1 cellular context compared by ENCODE assay signal in the genomic region with DNA sequence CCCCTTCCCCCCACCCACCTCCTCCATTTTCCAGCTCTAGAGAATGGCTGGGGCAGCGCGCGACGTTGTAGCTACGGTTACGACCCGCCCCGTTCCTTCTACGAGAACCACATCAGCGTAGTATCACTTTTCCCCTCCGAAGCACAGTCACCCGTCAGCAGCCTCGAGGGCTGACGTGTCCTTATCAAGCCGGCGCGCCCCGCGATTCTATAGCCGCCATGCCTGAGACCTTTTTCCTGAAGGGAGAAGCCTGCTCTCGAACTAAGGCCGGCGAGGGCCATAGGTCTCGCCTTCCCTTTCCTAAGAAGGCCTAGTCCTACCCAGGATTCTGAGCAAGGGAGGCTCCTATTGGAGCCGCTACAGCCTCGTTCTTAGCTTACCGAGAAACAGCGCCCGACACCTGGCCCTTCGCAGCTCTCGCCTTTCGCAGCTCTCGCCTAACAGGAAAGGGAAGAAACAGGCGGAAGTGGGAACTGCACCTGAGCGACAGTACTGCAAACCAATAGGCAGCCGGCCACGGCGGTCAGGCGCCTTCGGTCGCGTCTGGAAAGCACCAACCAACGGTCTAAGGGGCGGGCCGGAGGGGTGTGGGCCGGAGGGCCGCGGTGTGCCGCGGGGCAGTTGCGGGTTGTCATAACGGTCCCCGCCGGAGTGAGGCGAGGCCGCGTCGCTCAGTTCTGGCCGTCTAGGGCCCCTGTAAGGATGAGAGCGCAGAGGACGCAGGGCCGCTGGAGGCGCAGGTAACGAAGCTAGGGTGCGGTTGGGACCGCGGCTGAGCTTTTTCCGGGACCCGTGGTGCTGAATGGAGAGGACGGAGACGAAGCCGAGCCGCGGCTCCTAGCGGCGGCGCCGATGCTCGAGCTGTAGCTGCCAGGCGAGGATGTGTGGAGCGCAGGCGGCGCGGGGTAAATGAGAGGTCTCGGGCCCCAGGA.
A peak's percentile ranks its signal among the peaks of the same experiment; 100 is the strongest.
TF ChIP-seq lines count a peak whose summit lies in the region.

Gene MGAT2 (plus strand): TSS at position 618 of the 932 bp plus-strand sequence. CDS start 470 bp downstream, outside the sequence.
Gene RPL36AL (minus strand): TSS at position 445 of the 932 bp plus-strand sequence. CDS start 1,522 bp downstream, outside the sequence.

TF ChIP-seq in HepG2, 621 proteins besides CTCF, POLR2A, EP300 and RAD21 (continued from another document and continues in another):
- TF ChIP-seq ZNF513 (CRISPR knock-in tag; conservative IDR thresholded peaks at IDR 0.05) (no peak), HNRNPH1 (optimal IDR thresholded peaks at IDR 0.05; ENCODE audit: low read depth, low read length) (no peak), NKX3-1 (CRISPR knock-in tag; IDR thresholded peaks at IDR 0.05) (0 out of 2 replicates have a peak, but pooled peaks have one; percentile 33), BRD4 (CRISPR knock-in tag; IDR thresholded peaks at IDR 0.05) (peak; percentile 82), ZNF557 (CRISPR knock-in tag; IDR thresholded peaks at IDR 0.05) (0 out of 2 replicates have a peak, but pooled peaks have one; percentile 70), SAP130 (CRISPR knock-in tag; IDR thresholded peaks at IDR 0.05; ENCODE audit: low read depth) (peak; percentile 84), KDM5A (IDR thresholded peaks at IDR 0.05; ENCODE audit: borderline replicate concordance, low read length) (peak; percentile 66; the same call in 1 of the 2 replicates), MXD4 (CRISPR knock-in tag; IDR thresholded peaks at IDR 0.05) (no peak; the same call in 1 of the 2 replicates), ZNF234 (CRISPR knock-in tag; conservative IDR thresholded peaks at IDR 0.05) (peak; percentile 78; the same call in 1 of the 2 replicates), ZNF430 (CRISPR knock-in tag; IDR thresholded peaks at IDR 0.05) (peak; percentile 56; the same call in 1 of the 2 replicates), ZNF383 (CRISPR knock-in tag; IDR thresholded peaks at IDR 0.05; ENCODE audit: borderline replicate concordance) (no peak), ZNF18 (CRISPR knock-in tag; IDR thresholded peaks at IDR 0.05; ENCODE audit: insufficient replicate concordance) (peak; percentile 65), SOX5 (CRISPR knock-in tag; IDR thresholded peaks at IDR 0.05; ENCODE audit: borderline replicate concordance) (peak; percentile 17; the same call in 1 of the 2 replicates), SRSF4 (IDR thresholded peaks at IDR 0.05; ENCODE audit: low read depth, low read length, poor library complexity, severe bottlenecking) (no peak), ATF1 (CRISPR knock-in tag; IDR thresholded peaks at IDR 0.05) (peak; percentile 66), MYNN (CRISPR knock-in tag; IDR thresholded peaks at IDR 0.05; ENCODE audit: low read depth) (0 out of 2 replicates have a peak, but pooled peaks have one; percentile 37), ZNF33A (CRISPR knock-in tag; IDR thresholded peaks at IDR 0.05; ENCODE audit: borderline replicate concordance) (no peak), FOXJ3 (CRISPR knock-in tag; IDR thresholded peaks at IDR 0.05; ENCODE audit: borderline replicate concordance) (no peak), ERF (CRISPR knock-in tag; IDR thresholded peaks at IDR 0.05) (peak; percentile 88), HNRNPUL1 (IDR thresholded peaks at IDR 0.05; ENCODE audit: low read depth, low read length) (no peak), FOXO1 (CRISPR knock-in tag; IDR thresholded peaks at IDR 0.05) (no peak), ZNF335 (CRISPR knock-in tag; IDR thresholded peaks at IDR 0.05) (peak; percentile 86), ZNF605 (CRISPR knock-in tag; IDR thresholded peaks at IDR 0.05) (peak; percentile 26; the same call in 1 of the 2 replicates), TEAD2 (CRISPR knock-in tag; IDR thresholded peaks at IDR 0.05) (0 out of 2 replicates have a peak, but pooled peaks have one; percentile 15), THYN1 (CRISPR knock-in tag; IDR thresholded peaks at IDR 0.05; ENCODE audit: borderline replicate concordance, low read depth) (no peak), SSRP1 (CRISPR knock-in tag; IDR thresholded peaks at IDR 0.05) (0 out of 2 replicates have a peak, but pooled peaks have one; percentile 8), MAF1 (CRISPR knock-in tag; IDR thresholded peaks at IDR 0.05; ENCODE audit: borderline replicate concordance) (no peak), CREBL2 (CRISPR knock-in tag; IDR thresholded peaks at IDR 0.05; ENCODE audit: borderline replicate concordance) (peak; percentile 66; the same call in 1 of the 2 replicates), EED (CRISPR knock-in tag; IDR thresholded peaks at IDR 0.05) (0 out of 2 replicates have a peak, but pooled peaks have one; percentile 44), SNAPC2 (CRISPR knock-in tag; IDR thresholded peaks at IDR 0.05) (peak; percentile 93), HNRNPLL (IDR thresholded peaks at IDR 0.05; ENCODE audit: low read depth, low read length, poor library complexity, severe bottlenecking) (peak; percentile 92), ZNF724P (CRISPR knock-in tag; IDR thresholded peaks at IDR 0.05; ENCODE audit: borderline replicate concordance) (0 out of 2 replicates have a peak, but pooled peaks have one; percentile 28), ZEB1 (IDR thresholded peaks at IDR 0.05; ENCODE audit: insufficient replicate concordance, low read depth) (peak; percentile 16), ZNF510 (CRISPR knock-in tag; IDR thresholded peaks at IDR 0.05; ENCODE audit: low read depth) (peak; percentile 69; the same call in 1 of the 2 replicates), REL (CRISPR knock-in tag; conservative IDR thresholded peaks at IDR 0.05) (0 out of 2 replicates have a peak, but pooled peaks have one; percentile 8), NFKBIZ (CRISPR knock-in tag; IDR thresholded peaks at IDR 0.05) (peak; percentile 32; the same call in 1 of the 2 replicates), ZNF574 (CRISPR knock-in tag; IDR thresholded peaks at IDR 0.05) (peak; percentile 59; the same call in 1 of the 2 replicates), HDAC2 (CRISPR knock-in tag; IDR thresholded peaks at IDR 0.05) (peak; percentile 15; the same call in 1 of the 2 replicates), ELF1 (CRISPR knock-in tag; IDR thresholded peaks at IDR 0.05) (peak; percentile 93), FOXM1 (CRISPR knock-in tag; IDR thresholded peaks at IDR 0.05) (0 out of 2 replicates have a peak, but pooled peaks have one; percentile 12)
- TF ChIP-seq, protein P1, sequence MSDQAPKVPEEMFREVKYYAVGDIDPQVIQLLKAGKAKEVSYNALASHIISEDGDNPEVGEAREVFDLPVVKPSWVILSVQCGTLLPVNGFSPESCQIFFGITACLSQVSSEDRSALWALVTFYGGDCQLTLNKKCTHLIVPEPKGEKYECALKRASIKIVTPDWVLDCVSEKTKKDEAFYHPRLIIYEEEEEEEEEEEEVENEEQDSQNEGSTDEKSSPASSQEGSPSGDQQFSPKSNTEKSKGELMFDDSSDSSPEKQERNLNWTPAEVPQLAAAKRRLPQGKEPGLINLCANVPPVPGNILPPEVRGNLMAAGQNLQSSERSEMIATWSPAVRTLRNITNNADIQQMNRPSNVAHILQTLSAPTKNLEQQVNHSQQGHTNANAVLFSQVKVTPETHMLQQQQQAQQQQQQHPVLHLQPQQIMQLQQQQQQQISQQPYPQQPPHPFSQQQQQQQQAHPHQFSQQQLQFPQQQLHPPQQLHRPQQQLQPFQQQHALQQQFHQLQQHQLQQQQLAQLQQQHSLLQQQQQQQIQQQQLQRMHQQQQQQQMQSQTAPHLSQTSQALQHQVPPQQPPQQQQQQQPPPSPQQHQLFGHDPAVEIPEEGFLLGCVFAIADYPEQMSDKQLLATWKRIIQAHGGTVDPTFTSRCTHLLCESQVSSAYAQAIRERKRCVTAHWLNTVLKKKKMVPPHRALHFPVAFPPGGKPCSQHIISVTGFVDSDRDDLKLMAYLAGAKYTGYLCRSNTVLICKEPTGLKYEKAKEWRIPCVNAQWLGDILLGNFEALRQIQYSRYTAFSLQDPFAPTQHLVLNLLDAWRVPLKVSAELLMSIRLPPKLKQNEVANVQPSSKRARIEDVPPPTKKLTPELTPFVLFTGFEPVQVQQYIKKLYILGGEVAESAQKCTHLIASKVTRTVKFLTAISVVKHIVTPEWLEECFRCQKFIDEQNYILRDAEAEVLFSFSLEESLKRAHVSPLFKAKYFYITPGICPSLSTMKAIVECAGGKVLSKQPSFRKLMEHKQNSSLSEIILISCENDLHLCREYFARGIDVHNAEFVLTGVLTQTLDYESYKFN (CRISPR knock-in tag; conservative IDR thresholded peaks at IDR 0.05) = peak; percentile 2; the same call in 1 of the 2 replicates
- TF ChIP-seq, protein P2, sequence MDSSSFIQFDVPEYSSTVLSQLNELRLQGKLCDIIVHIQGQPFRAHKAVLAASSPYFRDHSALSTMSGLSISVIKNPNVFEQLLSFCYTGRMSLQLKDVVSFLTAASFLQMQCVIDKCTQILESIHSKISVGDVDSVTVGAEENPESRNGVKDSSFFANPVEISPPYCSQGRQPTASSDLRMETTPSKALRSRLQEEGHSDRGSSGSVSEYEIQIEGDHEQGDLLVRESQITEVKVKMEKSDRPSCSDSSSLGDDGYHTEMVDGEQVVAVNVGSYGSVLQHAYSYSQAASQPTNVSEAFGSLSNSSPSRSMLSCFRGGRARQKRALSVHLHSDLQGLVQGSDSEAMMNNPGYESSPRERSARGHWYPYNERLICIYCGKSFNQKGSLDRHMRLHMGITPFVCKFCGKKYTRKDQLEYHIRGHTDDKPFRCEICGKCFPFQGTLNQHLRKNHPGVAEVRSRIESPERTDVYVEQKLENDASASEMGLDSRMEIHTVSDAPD (CRISPR knock-in tag; IDR thresholded peaks at IDR 0.05) = 0 out of 2 replicates have a peak, but pooled peaks have one; percentile 55
- TF ChIP-seq, protein P3, sequence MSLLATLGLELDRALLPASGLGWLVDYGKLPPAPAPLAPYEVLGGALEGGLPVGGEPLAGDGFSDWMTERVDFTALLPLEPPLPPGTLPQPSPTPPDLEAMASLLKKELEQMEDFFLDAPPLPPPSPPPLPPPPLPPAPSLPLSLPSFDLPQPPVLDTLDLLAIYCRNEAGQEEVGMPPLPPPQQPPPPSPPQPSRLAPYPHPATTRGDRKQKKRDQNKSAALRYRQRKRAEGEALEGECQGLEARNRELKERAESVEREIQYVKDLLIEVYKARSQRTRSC (CRISPR knock-in tag; IDR thresholded peaks at IDR 0.05; ENCODE audit: low read depth) = 0 out of 2 replicates have a peak, but pooled peaks have one; percentile 46
- TF ChIP-seq, protein P4, sequence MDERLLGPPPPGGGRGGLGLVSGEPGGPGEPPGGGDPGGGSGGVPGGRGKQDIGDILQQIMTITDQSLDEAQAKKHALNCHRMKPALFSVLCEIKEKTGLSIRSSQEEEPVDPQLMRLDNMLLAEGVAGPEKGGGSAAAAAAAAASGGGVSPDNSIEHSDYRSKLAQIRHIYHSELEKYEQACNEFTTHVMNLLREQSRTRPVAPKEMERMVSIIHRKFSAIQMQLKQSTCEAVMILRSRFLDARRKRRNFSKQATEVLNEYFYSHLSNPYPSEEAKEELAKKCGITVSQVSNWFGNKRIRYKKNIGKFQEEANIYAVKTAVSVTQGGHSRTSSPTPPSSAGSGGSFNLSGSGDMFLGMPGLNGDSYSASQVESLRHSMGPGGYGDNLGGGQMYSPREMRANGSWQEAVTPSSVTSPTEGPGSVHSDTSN (CRISPR knock-in tag; IDR thresholded peaks at IDR 0.05) = peak; percentile 97
- TF ChIP-seq, protein P5, sequence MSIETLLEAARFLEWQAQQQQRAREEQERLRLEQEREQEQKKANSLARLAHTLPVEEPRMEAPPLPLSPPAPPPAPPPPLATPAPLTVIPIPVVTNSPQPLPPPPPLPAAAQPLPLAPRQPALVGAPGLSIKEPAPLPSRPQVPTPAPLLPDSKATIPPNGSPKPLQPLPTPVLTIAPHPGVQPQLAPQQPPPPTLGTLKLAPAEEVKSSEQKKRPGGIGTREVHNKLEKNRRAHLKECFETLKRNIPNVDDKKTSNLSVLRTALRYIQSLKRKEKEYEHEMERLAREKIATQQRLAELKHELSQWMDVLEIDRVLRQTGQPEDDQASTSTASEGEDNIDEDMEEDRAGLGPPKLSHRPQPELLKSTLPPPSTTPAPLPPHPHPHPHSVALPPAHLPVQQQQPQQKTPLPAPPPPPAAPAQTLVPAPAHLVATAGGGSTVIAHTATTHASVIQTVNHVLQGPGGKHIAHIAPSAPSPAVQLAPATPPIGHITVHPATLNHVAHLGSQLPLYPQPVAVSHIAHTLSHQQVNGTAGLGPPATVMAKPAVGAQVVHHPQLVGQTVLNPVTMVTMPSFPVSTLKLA (IDR thresholded peaks at IDR 0.05) = peak; percentile 7; the same call in 1 of the 2 replicates
